Comparison of ENCODE assay signal across 17 cellular contexts in genomic region chr17:21140911-21141310, GRCh38. TPM values are rescaled to one million over a fixed set of nuclear protein-coding genes. Genes with fewer than 3 reads are reported as not detected.
DNase-seq lines count a peak whose midpoint lies in the region; ATAC-seq and TF ChIP-seq lines count a peak whose summit lies in the region.
"Had no signal": no experiment of that assay in that cellular context is flagged by ENCODE, and none has a peak within 500 bp of the region (broad histone marks: within the 10 kb centered on the region; RNA-seq: fewer than 3 reads in every experiment).

No MANE protein-coding gene starts in this region.

- H3K36me3 Mint-ChIP-seq in IgD-negative memory B cell: peaks cover 1% of the 10 kb centered on the region
- peaks cover 12% of the 10 kb centered on the region for H3K36me3 Mint-ChIP-seq in stimulated activated memory B cell treated with anti-CD40 and anti-IgM and Interleukin-4, amounts not matched to agents 10 μg/mL and 1 μg/mL and 100 μg/mL, for 72 hours

- peaks cover 13 to 19% (median 19%) of the 10 kb centered on the region in 3 donors for H3K4me1 Mint-ChIP-seq in IgD-negative memory B cell
- peaks cover 21% of the 10 kb centered on the region for H3K4me1 Mint-ChIP-seq in stimulated activated memory B cell treated with anti-CD40 and anti-IgM and Interleukin-4, amounts not matched to agents 10 μg/mL and 1 μg/mL and 100 μg/mL, for 72 hours

- ATAC-seq in GM18868 (IDR thresholded peaks at IDR 0.05; ENCODE audit: unreplicated experiment): peak; percentile 43
- ATAC-seq in HG02759 (IDR thresholded peaks at IDR 0.05; ENCODE audit: unreplicated experiment): peak; percentile 71
- peak; percentile 68 for ATAC-seq in stimulated activated memory B cell treated with anti-CD40 and anti-IgM and Interleukin-4, amounts not matched to agents 10 μg/mL and 1 μg/mL and 100 μg/mL, for 72 hours
- ATAC-seq in psoas muscle: no peak
- ATAC-seq: PC-3, right lobe of liver had no signal

- H3K27ac ChIP-seq in psoas muscle: no peak overlapping the region
- H3K27ac ChIP-seq: right lobe of liver, uterus, VCaP had no signal

- no peaks in the 10 kb centered on the region for H3K9me3 ChIP-seq in psoas muscle
- H3K9me3 ChIP-seq: right lobe of liver, uterus had no signal

- H3K4me1 ChIP-seq in psoas muscle: peaks cover 5% of the 10 kb centered on the region
- H3K4me1 ChIP-seq: right lobe of liver, uterus had no signal

- 82 to 89% (median 87%) methylated on average over 6 of the region's 6 CpGs for WGBS in psoas muscle, 3 donors

- peak overlapping the region in 2 of 4 donors; percentile 19 to 90 for H3K4me3 Mint-ChIP-seq in IgD-negative memory B cell
- H3K4me3 Mint-ChIP-seq in stimulated activated memory B cell treated with anti-CD40 and anti-IgM and Interleukin-4, amounts not matched to agents 10 μg/mL and 1 μg/mL and 100 μg/mL, for 72 hours: peak overlapping the region; percentile 55
- H3K4me3 Mint-ChIP-seq: CD4-positive, CD25-positive, alpha-beta regulatory T cell had no signal

- DNase-seq in NOMO-1 (lab: John Stamatoyannopoulos, UW; ENCODE audit: unreplicated experiment in 2 of 2) (no peak), psoas muscle (no peak)
- no peak for DNase-seq in effector CD4-positive, alpha-beta T cell
- DNase-seq: activated naive CD4-positive, alpha-beta T cell treated with anti-CD3 and anti-CD28 coated beads, Interleukin-2, amount 50 U/mL, for 16 hours; CD4-positive, CD25-positive, alpha-beta regulatory T cell; mammary epithelial cell; MG63; NCI-H226; PC-3; right lobe of liver; stimulated activated CD4-positive, alpha-beta T cell treated with anti-CD3 and anti-CD28 coated beads, Interleukin-2, amount 100 ng/mL, for 48 hours; uterus had no signal

- H3K36me3 ChIP-seq in psoas muscle (ENCODE audit: insufficient read depth in 1 of 2, low read depth in 1 of 2): no peaks in the 10 kb centered on the region
- H3K36me3 ChIP-seq: MG63, right lobe of liver, uterus had no signal

- no peak overlapping the region for H3K4me3 ChIP-seq in psoas muscle
- H3K4me3 ChIP-seq: MG63, right lobe of liver, uterus had no signal

- H3K9me3 Mint-ChIP-seq in IgD-negative memory B cell: no peaks in the 10 kb centered on the region
- H3K9me3 Mint-ChIP-seq in stimulated activated memory B cell treated with anti-CD40 and anti-IgM and Interleukin-4, amounts not matched to agents 10 μg/mL and 1 μg/mL and 100 μg/mL, for 72 hours: peaks cover 2% of the 10 kb centered on the region

- H3K27me3 ChIP-seq in psoas muscle (ENCODE audit: insufficient read depth in 3 of 3, low read length in 2 of 3): no peaks in the 10 kb centered on the region
- H3K27me3 ChIP-seq: MG63, right lobe of liver, uterus had no signal

- peak overlapping the region; percentile 10 to 71 (median 51) for H3K27ac Mint-ChIP-seq in IgD-negative memory B cell
- peak overlapping the region; percentile 75 for H3K27ac Mint-ChIP-seq in stimulated activated memory B cell treated with anti-CD40 and anti-IgM and Interleukin-4, amounts not matched to agents 10 μg/mL and 1 μg/mL and 100 μg/mL, for 72 hours

- no peaks in the 10 kb centered on the region for H3K27me3 Mint-ChIP-seq in IgD-negative memory B cell
- H3K27me3 Mint-ChIP-seq in stimulated activated memory B cell treated with anti-CD40 and anti-IgM and Interleukin-4, amounts not matched to agents 10 μg/mL and 1 μg/mL and 100 μg/mL, for 72 hours: no peaks in the 10 kb centered on the region
- H3K27me3 Mint-ChIP-seq: CD4-positive, CD25-positive, alpha-beta regulatory T cell had no signal

- intact Hi-C loops in psoas muscle (cut with DNase I): no loop called here

- TF ChIP-seq CTCF in psoas muscle (IDR thresholded peaks at IDR 0.05): no peak

RNA-seq across cellular contexts. Expression of gene DHRS7B, which starts 14.1 kb away (rescaled TPM):
- polyA plus RNA-seq in IgD-negative memory B cell: 13.3 TPM
- total RNA-seq in psoas muscle: 10 to 100 TPM; 15.7 to 50.1 (median 37.7) TPM
- 10 to 100 TPM; 23.6 to 31.9 (median 26.7) TPM for polyA plus RNA-seq in psoas muscle

Comparison
In these comparisons a context has a peak if more than half of its experiments do, and no peak if none do; other contexts are left out.
1. ATAC-seq: peak in GM18868 (single experiment), HG02759 (single experiment) and stimulated activated memory B cell treated with anti-CD40 and anti-IgM and Interleukin-4, amounts not matched to agents 10 μg/mL and 1 μg/mL and 100 μg/mL, for 72 hours (single experiment); none in psoas muscle (0 of 4).